ENCODE assay signal across 10 cellular contexts in genomic region chr15:57554821-57555185, GRCh38. TPM values are rescaled to one million over a fixed set of nuclear protein-coding genes. Genes with fewer than 3 reads are reported as not detected.
DNase-seq lines count a peak whose midpoint lies in the region; ATAC-seq and TF ChIP-seq lines count a peak whose summit lies in the region.
"Had no signal": no experiment of that assay in that cellular context is flagged by ENCODE, and none has a peak within 500 bp of the region (broad histone marks: within the 10 kb centered on the region; RNA-seq: fewer than 3 reads in every experiment).

No MANE protein-coding gene starts in this region.

- H3K9ac ChIP-seq in endodermal cell (ENCODE audit: extremely low read depth, low read length, poor library complexity, severe bottlenecking), result no peak overlapping the region

- peaks cover 14% of the 10 kb centered on the region for H3K36me3 ChIP-seq in cardiac muscle cell
- H3K36me3 ChIP-seq in endodermal cell (ENCODE audit: control insufficient read depth, insufficient read depth, low read length), result peaks cover 31% of the 10 kb centered on the region
- no peaks in the 10 kb centered on the region for H3K36me3 ChIP-seq in upper lobe of left lung

- intact Hi-C loops in cardiac septum (cut with DNase I), result loop anchor here (10.0 kb wide), 1 partner anchor 150 kb away; the partner anchor contains the start of gene POLR2M

- ATAC-seq in upper lobe of left lung (ENCODE audit: low FRiP score in 2 of 2), result no peak
- ATAC-seq: activated CD8-positive, alpha-beta T cell treated with anti-CD3 and anti-CD28 coated beads, Interleukin-2, amount 10 ng/mL, durations not matched to agents 7 days and 5 days had no signal

- no peaks in the 10 kb centered on the region for H3K27me3 Mint-ChIP-seq in endodermal cell (ENCODE audit: insufficient read depth)
- H3K27me3 Mint-ChIP-seq in neural crest cell (ENCODE audit: low read depth), result no peaks in the 10 kb centered on the region

- 93 to 96% methylated on average over 3 to 4 of the region's 4 CpGs for WGBS in endodermal cell (ENCODE audit: insufficient coverage in 1 of 2, insufficient read length in 1 of 2), 2 experiments
- WGBS in upper lobe of left lung, 2 donors, result 72 to 85% methylated on average over 4 of the region's 4 CpGs

- no peak for TF ChIP-seq CTCF in cardiac muscle cell (IDR thresholded peaks at IDR 0.05; ENCODE audit: low read depth, low read length)
- no peak for TF ChIP-seq CTCF in endodermal cell (conservative IDR thresholded peaks at IDR 0.05)
- no peak for TF ChIP-seq CTCF in neural crest cell (conservative IDR thresholded peaks at IDR 0.05)
- no peak for TF ChIP-seq CTCF in upper lobe of left lung (IDR thresholded peaks at IDR 0.05)

- no peak overlapping the region for H3K4me3 Mint-ChIP-seq in endodermal cell
- H3K4me3 Mint-ChIP-seq in neural crest cell, result no peak overlapping the region
- H3K4me3 Mint-ChIP-seq: activated CD8-positive, alpha-beta T cell treated with anti-CD3 and anti-CD28 coated beads, Interleukin-2, amount 10 ng/mL, durations not matched to agents 7 days and 5 days had no signal

- H3K9me3 Mint-ChIP-seq in endodermal cell (no peaks in the 10 kb centered on the region), neural crest cell (no peaks in the 10 kb centered on the region)

- DNase-seq in cardiac muscle cell (ENCODE audit: low read depth in 1 of 2, low spot score in 1 of 2), result no peak
- DNase-seq in cardiac septum (ENCODE audit: low spot score), result no peak
- no peak for DNase-seq in endodermal cell
- no peak for DNase-seq in neural crest cell (ENCODE audit: low read depth, low spot score)
- no peak for DNase-seq in upper lobe of left lung
- no peak for DNase-seq in OCI-M1 (lab: John Stamatoyannopoulos, UW)
- DNase-seq in NOMO-1 treated with DMSO at 0.1 percent for 48 hours (lab: John Stamatoyannopoulos, UW; ENCODE audit: unreplicated experiment), result no peak
- no peak for DNase-seq in A172 (ENCODE audit: low spot score)
- DNase-seq: activated CD8-positive, alpha-beta T cell treated with anti-CD3 and anti-CD28 coated beads, Interleukin-2, amount 10 ng/mL, durations not matched to agents 7 days and 5 days; activated effector memory CD4-positive, alpha-beta T cell treated with Interleukin-2 at 50 U/mL for 16 hours had no signal

- H3K27me3 ChIP-seq in cardiac muscle cell (no peaks in the 10 kb centered on the region), endodermal cell (ENCODE audit: control insufficient read depth, insufficient read depth, low read length, poor library complexity, severe bottlenecking) (no peaks in the 10 kb centered on the region), upper lobe of left lung (no peaks in the 10 kb centered on the region)

- peaks cover 39% of the 10 kb centered on the region for H3K4me1 Mint-ChIP-seq in endodermal cell
- H3K4me1 Mint-ChIP-seq in neural crest cell, result peaks cover 19% of the 10 kb centered on the region

- no peak overlapping the region for H3K4me3 ChIP-seq in cardiac muscle cell
- no peak overlapping the region for H3K4me3 ChIP-seq in endodermal cell (ENCODE audit: low read length)
- no peak overlapping the region for H3K4me3 ChIP-seq in upper lobe of left lung

- no peak for TF ChIP-seq EP300 in upper lobe of left lung (IDR thresholded peaks at IDR 0.05)

- H3K27ac ChIP-seq in cardiac muscle cell (peak overlapping the region; percentile 97), endodermal cell (ENCODE audit: low read depth, low read length) (peak overlapping the region; percentile 3), upper lobe of left lung (peak overlapping the region; percentile 45 to 86 (median 79))

- TF ChIP-seq POLR2A in upper lobe of left lung (IDR thresholded peaks at IDR 0.05), result no peak

- H3K9me3 ChIP-seq in cardiac muscle cell (ENCODE audit: low read depth) (no peaks in the 10 kb centered on the region), endodermal cell (ENCODE audit: control insufficient read depth, low read length) (no peaks in the 10 kb centered on the region), upper lobe of left lung (no peaks in the 10 kb centered on the region)

- peak overlapping the region; percentile 84 for H3K27ac Mint-ChIP-seq in endodermal cell
- peak overlapping the region; percentile 57 for H3K27ac Mint-ChIP-seq in neural crest cell (ENCODE audit: unreplicated experiment)
- H3K27ac Mint-ChIP-seq: activated CD8-positive, alpha-beta T cell treated with anti-CD3 and anti-CD28 coated beads, Interleukin-2, amount 10 ng/mL, durations not matched to agents 7 days and 5 days had no signal

- H3K4me1 ChIP-seq in cardiac muscle cell (ENCODE audit: low read depth), result peaks cover 44% of the 10 kb centered on the region
- peaks cover 27% of the 10 kb centered on the region for H3K4me1 ChIP-seq in endodermal cell (ENCODE audit: control insufficient read depth, insufficient read depth, low read length)
- peaks cover 30 to 46% (median 36%) of the 10 kb centered on the region in 4 donors for H3K4me1 ChIP-seq in upper lobe of left lung

- H3K36me3 Mint-ChIP-seq in endodermal cell (ENCODE audit: low read depth) (peaks cover 54% of the 10 kb centered on the region), neural crest cell (ENCODE audit: low read depth) (no peaks in the 10 kb centered on the region)

RNA-seq across cellular contexts. Expression of gene MYZAP, which starts 36.9 kb away (rescaled TPM):
- 103 and 143 TPM in 2 replicates for total RNA-seq in cardiac muscle cell
- polyA plus RNA-seq in cardiac muscle cell, result 175 and 230 TPM in 2 replicates
- total RNA-seq in cardiac septum, result 658 TPM
- under 1 TPM; 0.22 to 0.33 TPM for total RNA-seq in endodermal cell
- 0.78 TPM for polyA plus RNA-seq in endodermal cell (2013, experiment 1 of 2)
- 0.58 TPM for polyA plus RNA-seq in endodermal cell (2013, experiment 2 of 2)
- total RNA-seq in neural crest cell, result 0.28 TPM in 1 of 2 replicates, not detected in the other
- 10 to 100 TPM; 22.0 to 54.3 (median 30.4) TPM for total RNA-seq in upper lobe of left lung
- total RNA-seq in A172 (2014; rRNA removed; shearing (Covaris generic)), result 3.2 and 4.3 TPM in 2 replicates
- total RNA-seq: activated CD8-positive, alpha-beta T cell treated with anti-CD3 and anti-CD28 coated beads, Interleukin-2, amount 10 ng/mL, durations not matched to agents 7 days and 5 days had no signal

Comparison
In these comparisons a context has a peak if more than half of its experiments do, and no peak if none do; other contexts are left out.
1. H3K27ac ChIP-seq: peak in every context shown above with its lines; median percentile 97 in cardiac muscle cell; 79 in upper lobe of left lung; 3 in endodermal cell.